31 cellular contexts compared by ENCODE assay signal in the genomic region with DNA sequence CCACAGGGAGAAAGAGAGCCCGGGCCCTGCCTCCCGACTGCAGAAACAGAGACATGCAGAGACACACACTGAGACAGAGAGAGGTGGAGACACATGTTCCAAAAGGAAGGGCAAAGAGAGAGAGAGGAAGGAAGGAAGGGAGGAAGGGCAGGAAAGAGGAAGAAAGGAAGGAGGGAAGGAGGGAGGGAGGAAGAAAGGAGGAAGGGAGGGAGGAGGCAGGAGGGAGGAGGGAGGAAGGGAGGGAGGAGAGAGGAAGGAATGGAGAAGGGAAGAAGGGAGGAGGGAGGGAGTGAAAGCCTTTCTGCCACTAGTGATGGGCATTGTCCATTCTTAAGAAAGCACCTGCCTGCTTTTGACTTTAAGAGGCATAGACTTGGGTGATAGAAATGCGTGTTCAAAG. TPM values are rescaled to one million over a fixed set of nuclear protein-coding genes. Genes with fewer than 3 reads are reported as not detected.
"Had no signal": no experiment of that assay in that cellular context is flagged by ENCODE, and none has a peak within 500 bp of the region (broad histone marks: within the 10 kb centered on the region; RNA-seq: fewer than 3 reads in every experiment).

No MANE protein-coding gene starts in this region.

- H3K9me3 ChIP-seq: neutrophil, ovary, psoas muscle, right lobe of liver, sigmoid colon, stomach, thoracic aorta, thyroid gland, tibial nerve, upper lobe of left lung, vagina had no signal

- H3K27me3 ChIP-seq: ovary, right lobe of liver, upper lobe of left lung, vagina had no signal

- H3K4me3 ChIP-seq: ovary, psoas muscle, right lobe of liver, sigmoid colon, stomach, thoracic aorta, thyroid gland, tibial nerve, upper lobe of left lung, vagina had no signal

- H2AFZ ChIP-seq: parathyroid adenoma had no signal

- H3K4me1 ChIP-seq: parathyroid adenoma, psoas muscle, right lobe of liver, sigmoid colon, stomach, thyroid gland, tibial nerve, upper lobe of left lung, vagina had no signal

- ATAC-seq: naive thymus-derived CD8-positive, alpha-beta T cell; natural killer cell treated with Interleukin-12 subunit alpha and Interleukin-12 subunit beta and Interleukin-15 and Interleukin-18, amount 100 ng/mL, for 72 hours; psoas muscle; right cardiac atrium; stimulated activated effector memory CD8-positive, alpha-beta T cell treated with anti-CD3 and anti-CD28 coated beads, Interleukin-12 subunit alpha, Interleukin-12 subunit beta, amount 100 ng/mL, for 72 hours; stimulated activated naive B cell treated with anti-CD40 and anti-IgM and Interleukin-4, amounts not matched to agents 10 μg/mL and 1 μg/mL and 100 μg/mL, for 72 hours had no signal

- H3K36me3 Mint-ChIP-seq: naive thymus-derived CD8-positive, alpha-beta T cell; natural killer cell treated with Interleukin-12 subunit alpha and Interleukin-12 subunit beta and Interleukin-15 and Interleukin-18, amount 100 ng/mL, for 72 hours; stimulated activated effector memory CD8-positive, alpha-beta T cell treated with anti-CD3 and anti-CD28 coated beads, Interleukin-12 subunit alpha, Interleukin-12 subunit beta, amount 100 ng/mL, for 72 hours; stimulated activated naive B cell treated with anti-CD40 and anti-IgM and Interleukin-4, amounts not matched to agents 10 μg/mL and 1 μg/mL and 100 μg/mL, for 72 hours had no signal

- H3K36me3 ChIP-seq: neutrophil, ovary, right lobe of liver, sigmoid colon, stomach, thoracic aorta, thyroid gland, tibial nerve, upper lobe of left lung, vagina had no signal

- H3K27ac ChIP-seq: neutrophil, ovary, parathyroid adenoma, psoas muscle, right lobe of liver, sigmoid colon, stomach, thoracic aorta, thyroid gland, tibial nerve, upper lobe of left lung, vagina had no signal

- H3K27ac Mint-ChIP-seq: natural killer cell treated with Interleukin-12 subunit alpha and Interleukin-12 subunit beta and Interleukin-15 and Interleukin-18, amount 100 ng/mL, for 72 hours; nephron progenitor cell; progenitor cell of endocrine pancreas; stimulated activated effector memory CD8-positive, alpha-beta T cell treated with anti-CD3 and anti-CD28 coated beads, Interleukin-12 subunit alpha, Interleukin-12 subunit beta, amount 100 ng/mL, for 72 hours; stimulated activated naive B cell treated with anti-CD40 and anti-IgM and Interleukin-4, amounts not matched to agents 10 μg/mL and 1 μg/mL and 100 μg/mL, for 72 hours; stimulated activated naive CD8-positive, alpha-beta T cell treated with anti-CD3 and anti-CD28 coated beads, Interleukin-15, Interleukin-2, amounts not matched to agents 100 ng/mL and 50 ng/mL, for 24 hours had no signal

- H3K9ac ChIP-seq: parathyroid adenoma had no signal

- DNase-seq: naive thymus-derived CD8-positive, alpha-beta T cell; nephron progenitor cell; nucleus accumbens; ovary; psoas muscle; right cardiac atrium; right lobe of liver; sigmoid colon; small intestine; stimulated activated CD4-positive, alpha-beta T cell treated with anti-CD3 and anti-CD28 coated beads, Interleukin-15, amount 100 ng/mL, for 24 hours; stimulated activated CD4-positive, alpha-beta T cell treated with anti-CD3 and anti-CD28 coated beads, Interleukin-2, amount 100 ng/mL, for 24 hours; stimulated activated CD4-positive, alpha-beta T cell treated with anti-CD3 and anti-CD28 coated beads, Interleukin-2, amount 100 ng/mL, for 48 hours; stimulated activated CD4-positive, alpha-beta T cell treated with anti-CD3 and anti-CD28 coated beads, Interleukin-4, amount 100 ng/mL, for 24 hours; stimulated activated naive B cell treated with anti-CD40 and anti-IgM and Interleukin-4, amounts not matched to agents 10 μg/mL and 1 μg/mL and 100 μg/mL, for 72 hours; stimulated activated naive CD4-positive, alpha-beta T cell treated with Interleukin-2 at 50 U/mL for 16 hours; stomach; thyroid gland; trophoblast cell; upper lobe of left lung had no signal

- H3K9me3 Mint-ChIP-seq: naive thymus-derived CD8-positive, alpha-beta T cell; natural killer cell treated with Interleukin-12 subunit alpha and Interleukin-12 subunit beta and Interleukin-15 and Interleukin-18, amount 100 ng/mL, for 72 hours; nephron progenitor cell; neural crest cell; stimulated activated effector memory CD8-positive, alpha-beta T cell treated with anti-CD3 and anti-CD28 coated beads, Interleukin-12 subunit alpha, Interleukin-12 subunit beta, amount 100 ng/mL, for 72 hours; stimulated activated naive B cell treated with anti-CD40 and anti-IgM and Interleukin-4, amounts not matched to agents 10 μg/mL and 1 μg/mL and 100 μg/mL, for 72 hours; stimulated activated naive CD8-positive, alpha-beta T cell treated with anti-CD3 and anti-CD28 coated beads, Interleukin-15, Interleukin-2, amounts not matched to agents 100 ng/mL and 50 ng/mL, for 24 hours had no signal

- H3K4me3 Mint-ChIP-seq: naive thymus-derived CD8-positive, alpha-beta T cell; natural killer cell treated with Interleukin-12 subunit alpha and Interleukin-12 subunit beta and Interleukin-15 and Interleukin-18, amount 100 ng/mL, for 72 hours; nephron progenitor cell; neural crest cell; stimulated activated effector memory CD8-positive, alpha-beta T cell treated with anti-CD3 and anti-CD28 coated beads, Interleukin-12 subunit alpha, Interleukin-12 subunit beta, amount 100 ng/mL, for 72 hours; stimulated activated naive B cell treated with anti-CD40 and anti-IgM and Interleukin-4, amounts not matched to agents 10 μg/mL and 1 μg/mL and 100 μg/mL, for 72 hours; stimulated activated naive CD8-positive, alpha-beta T cell treated with anti-CD3 and anti-CD28 coated beads, Interleukin-15, Interleukin-2, amounts not matched to agents 100 ng/mL and 50 ng/mL, for 24 hours had no signal

RNA-seq across cellular contexts. Expression of gene FIBCD1, which starts 31.8 kb away (rescaled TPM):
- total RNA-seq: naive thymus-derived CD8-positive, alpha-beta T cell; natural killer cell treated with Interleukin-12 subunit alpha and Interleukin-12 subunit beta and Interleukin-15 and Interleukin-18, amount 100 ng/mL, for 72 hours; progenitor cell of endocrine pancreas; psoas muscle; right lobe of liver; skeletal muscle tissue; thoracic aorta; tibial nerve; ureter; vagina had no signal
- polyA plus RNA-seq: naive thymus-derived CD8-positive, alpha-beta T cell had no signal

RNA-seq across cellular contexts. Expression of gene LAMC3, which starts 38.1 kb away (rescaled TPM):
- total RNA-seq: natural killer cell treated with Interleukin-12 subunit alpha and Interleukin-12 subunit beta and Interleukin-15 and Interleukin-18, amount 100 ng/mL, for 72 hours had no signal
